Comparison of ENCODE assay signal across 8 cellular contexts in the genomic region with DNA sequence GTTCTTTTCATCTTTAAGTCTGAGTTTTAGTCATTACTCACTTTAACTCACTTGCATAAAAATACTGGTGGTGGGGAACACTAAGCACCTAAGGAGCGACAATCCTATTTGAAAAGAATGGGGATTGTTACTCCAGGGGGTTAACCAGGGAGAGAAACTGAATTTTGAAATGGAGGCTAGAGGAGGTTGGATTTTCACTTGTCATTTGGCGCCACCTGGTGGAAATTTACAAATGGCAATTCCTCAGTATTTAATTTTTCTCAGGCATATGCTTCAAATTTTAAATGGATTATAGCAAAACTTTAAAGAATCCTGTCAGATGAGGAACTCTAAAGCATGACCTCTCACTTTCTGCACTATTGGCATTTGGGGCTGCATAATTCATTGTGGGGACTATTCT. TPM values are rescaled to one million over a fixed set of nuclear protein-coding genes. Genes with fewer than 3 reads are reported as not detected.
DNase-seq lines count a peak whose midpoint lies in the region; ATAC-seq lines count a peak whose summit lies in the region.

No MANE protein-coding gene starts in this region.

- no peaks in the 10 kb centered on the region for H3K9me3 Mint-ChIP-seq in memory B cell

- peak; percentile 38 for DNase-seq in NCI-H510A treated with DMSO at 0.1 percent for 48 hours (lab: John Stamatoyannopoulos, UW)
- no peak for DNase-seq in NCI-H510A (lab: John Stamatoyannopoulos, UW)
- DNase-seq in NCI-H1694 treated with DMSO at 0.1 percent for 48 hours (lab: John Stamatoyannopoulos, UW) = peak; percentile 16
- peak; percentile 51 for DNase-seq in activated CD4-positive, CD25-positive, alpha-beta regulatory T cell treated with anti-CD3 and anti-CD28 coated beads, Interleukin-2, amount 50 U/mL, for 72 hours
- peak; percentile 37 for DNase-seq in cerebellum (ENCODE audit: low spot score)
- peak; percentile 51 to 69 for DNase-seq in memory B cell (ENCODE audit: low spot score in 2 of 2)
- peak; percentile 9 for DNase-seq in stimulated activated naive CD4-positive, alpha-beta T cell treated with Interleukin-2 at 50 U/mL for 16 hours (lab: John Stamatoyannopoulos, UW)

- H3K27ac Mint-ChIP-seq in memory B cell = no peak overlapping the region

- H3K27me3 Mint-ChIP-seq in memory B cell = peaks cover 4% of the 10 kb centered on the region

- peaks cover 8% of the 10 kb centered on the region for H3K4me1 Mint-ChIP-seq in memory B cell

- no peak overlapping the region for H3K4me3 Mint-ChIP-seq in memory B cell

- ATAC-seq in memory B cell (ENCODE audit: low read depth) (no peak), HG03521 (IDR thresholded peaks at IDR 0.05; ENCODE audit: unreplicated experiment) (no peak)

- no peaks in the 10 kb centered on the region for H3K36me3 Mint-ChIP-seq in memory B cell

RNA-seq across cellular contexts. Expression of a gene that starts 2.7 kb away (rescaled TPM):
- total RNA-seq in cerebellum = 19.2 TPM
